In the genomic region with DNA sequence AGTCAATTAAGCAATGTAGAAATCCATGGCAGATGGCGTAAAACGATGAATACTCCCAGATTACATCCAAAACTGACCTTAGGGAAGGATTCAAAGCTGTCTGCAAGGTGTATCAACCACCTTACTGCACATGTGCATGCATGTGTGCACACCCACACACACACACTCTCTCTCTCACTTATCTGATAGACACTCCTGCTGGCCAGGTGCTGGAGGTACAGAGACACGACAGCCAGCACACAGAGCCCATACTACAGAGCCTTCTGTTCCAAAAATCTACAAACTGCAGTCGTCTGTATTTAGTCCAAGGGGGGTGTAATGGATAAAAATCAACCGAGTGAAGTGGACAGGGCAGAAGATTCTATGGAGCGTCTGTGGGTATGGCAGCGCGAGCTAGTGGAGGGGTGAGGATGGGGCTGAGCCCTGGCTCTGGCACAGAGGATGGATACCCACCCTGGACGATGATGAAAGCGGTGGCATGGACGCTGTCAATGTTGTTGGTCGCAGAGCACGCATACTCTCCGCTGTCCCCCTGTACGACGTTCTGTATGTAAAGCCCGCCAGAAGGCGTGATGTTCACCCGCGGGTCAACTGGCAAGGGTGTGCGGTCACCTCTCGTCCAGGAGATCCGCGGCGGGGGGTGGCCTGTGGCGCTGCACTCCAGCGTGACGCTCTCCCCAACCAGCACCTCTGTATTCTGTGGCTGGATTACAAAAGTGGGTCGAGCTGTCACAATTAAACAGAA, we compare ENCODE assay signal across 32 cellular contexts.
A peak's percentile ranks its signal among the peaks of the same experiment; 100 is the strongest.
DNase-seq lines count a peak whose midpoint lies in the region; ATAC-seq, FAIRE-seq and TF ChIP-seq lines count a peak whose summit lies in the region.
"Had no signal": no experiment of that assay in that cellular context is flagged by ENCODE, and none has a peak within 500 bp of the region (broad histone marks: within the 10 kb centered on the region; RNA-seq: fewer than 3 reads in every experiment).

No MANE protein-coding gene starts in this region.

- H2AK5ac ChIP-seq in H1 (ENCODE audit: low read depth, low read length), result no peak overlapping the region
- no peak overlapping the region for H2AK5ac ChIP-seq in neuronal stem cell (ENCODE audit: low read depth, low read length)

- FAIRE-seq in HepG2 (lab: Jason Lieb, UNC) (no peak), H1 (lab: Jason Lieb, UNC) (no peak)
- FAIRE-seq: astrocyte, GM18507, H54, islet of Langerhans, small intestine had no signal

- no peaks in the 10 kb centered on the region for H3K9me3 ChIP-seq in HepG2 (ENCODE audit: low read length)
- H3K9me3 ChIP-seq in right lobe of liver, result no peaks in the 10 kb centered on the region
- H3K9me3 ChIP-seq in H1 (ENCODE audit: insufficient read depth in 2 of 2, low read depth in 1 of 2, low read length in 1 of 2), result no peaks in the 10 kb centered on the region
- H3K9me3 ChIP-seq in neuronal stem cell (replicated peaks in 1 of 2; ENCODE audit: control insufficient read depth in 2 of 2, insufficient read depth in 1 of 2, low read depth in 1 of 2, low read length in 2 of 2), result no peaks in the 10 kb centered on the region
- no peaks in the 10 kb centered on the region for H3K9me3 ChIP-seq in vagina
- H3K9me3 ChIP-seq: BE2C, tibial artery had no signal

- WGBS in HepG2 (ENCODE audit: low lambda C conversion rate), result 47% methylated on average over 21 of the region's 29 CpGs
- WGBS in right lobe of liver (ENCODE audit: insufficient coverage, low coverage, low lambda C conversion rate, missing lambda C conversion rate), result 70% methylated on average over 13 of the region's 29 CpGs
- WGBS in H1 (ENCODE audit: extremely low coverage in 1 of 2, insufficient coverage in 1 of 2, insufficient read length in 1 of 2, insufficient replicate concordance in 2 of 2, low coverage in 1 of 2, low lambda C conversion rate in 2 of 2, missing lambda C conversion rate in 1 of 2), 2 experiments, result 92% methylated on average over 29 of the region's 29 CpGs; no CpG with 5 or more reads in 1 of the 2 experiments
- WGBS in neuronal stem cell (ENCODE audit: extremely low coverage in 2 of 2, insufficient read length in 2 of 2, insufficient replicate concordance in 1 of 2), 2 donors, result no CpG with 5 or more reads among the region's 29 CpGs

- no peak overlapping the region for H3K23ac ChIP-seq in H1 (ENCODE audit: insufficient read length)
- H3K23ac ChIP-seq in neuronal stem cell (ENCODE audit: low read depth, low read length, poor library complexity), result peak overlapping the region; percentile 23

- H2BK20ac ChIP-seq in H1 (ENCODE audit: low read length), result no peak overlapping the region

- no peaks in the 10 kb centered on the region for H3K36me3 ChIP-seq in HepG2 (replicated peaks in 1 of 2; ENCODE audit: control insufficient read depth in 1 of 2, insufficient read depth in 2 of 2, low read length in 2 of 2)
- no peaks in the 10 kb centered on the region for H3K36me3 ChIP-seq in right lobe of liver
- H3K36me3 ChIP-seq in H1 (ENCODE audit: control insufficient read depth in 2 of 4, insufficient read depth in 4 of 4, low read length in 3 of 4), result peaks cover 7 to 38% (median 21%) of the 10 kb centered on the region in 4 experiments
- H3K36me3 ChIP-seq in neuronal stem cell (replicated peaks in 1 of 2; ENCODE audit: control insufficient read depth in 2 of 2, insufficient read depth in 2 of 2, low read length in 2 of 2), result peaks cover 0 to 36% of the 10 kb centered on the region in 2 donors
- peaks cover 0 to 48% of the 10 kb centered on the region in 2 donors for H3K36me3 ChIP-seq in vagina
- H3K36me3 ChIP-seq: BE2C had no signal

- H2BK120ac ChIP-seq in H1 (replicated peaks; ENCODE audit: low read depth, low read length) (no peak overlapping the region), neuronal stem cell (ENCODE audit: low read depth, low read length) (no peak overlapping the region)

- H2AFZ ChIP-seq in HepG2 (ENCODE audit: low read length) (no peak overlapping the region), H1 (ENCODE audit: low read length) (no peak overlapping the region), neuronal stem cell (ENCODE audit: low read length) (no peak overlapping the region)
- H2AFZ ChIP-seq: PC-9 had no signal

- H3K14ac ChIP-seq in H1 (ENCODE audit: insufficient read length) (no peak overlapping the region), neuronal stem cell (ENCODE audit: low read length) (no peak overlapping the region)

- intact Hi-C loops in HepG2 (cut with micrococcal nuclease; ENCODE audit: unreplicated experiment), result no loop called here
- intact Hi-C loops in right lobe of liver (cut with DNase I), result no loop called here
- intact Hi-C loops in vagina (cut with DNase I), result no loop called here

- TF ChIP-seq EP300 in HepG2 (IDR thresholded peaks at IDR 0.05; ENCODE audit: low read depth in 2 of 2, low read length in 2 of 2), result no peak
- no peak for TF ChIP-seq EP300 in HepG2 (CRISPR knock-in tag; IDR thresholded peaks at IDR 0.05; ENCODE audit: borderline replicate concordance)
- no peak for TF ChIP-seq EP300 in H1 (IDR thresholded peaks at IDR 0.05; ENCODE audit: borderline replicate concordance in 1 of 2, low read depth in 2 of 2, low read length in 2 of 2)

- no TSS peak for BruUV-seq in HepG2 (replicated peaks; lab: Mats Ljungman, UMichigan)

- CTCF ChIA-PET in HepG2 (lab: Yijun Ruan, JAX; ENCODE audit: low intra/inter-chr PET ratio, low total read pairs) (no interaction called here), H1 (lab: Charles Lee; ENCODE audit: partially characterized antibody) (interaction anchor here (1.4 to 2.0 kb wide), 3 partner anchors 8 to 85 kb away, joined by 3 to 5 read pairs (median 4); no protein-coding TSS in a partner anchor)

- no peaks in the 10 kb centered on the region for H3K23me2 ChIP-seq in H1 (ENCODE audit: low read depth, low read length)

- no peak overlapping the region for H3K4ac ChIP-seq in H1 (replicated peaks; ENCODE audit: insufficient read length, low read depth, low read length)
- H3K4ac ChIP-seq in neuronal stem cell (ENCODE audit: low read length), result no peak overlapping the region

- H3K79me1 ChIP-seq in H1 (ENCODE audit: low read depth, low read length) (no peaks in the 10 kb centered on the region), neuronal stem cell (ENCODE audit: low read depth, low read length) (no peaks in the 10 kb centered on the region)

- ATAC-seq in HepG2 (peak; percentile 72), right lobe of liver (no peak)
- ATAC-seq: activated CD4-positive, alpha-beta T cell treated with anti-CD3 and anti-CD28 coated beads for 36 hours; activated CD8-positive, alpha-beta T cell treated with anti-CD3 and anti-CD28 coated beads, Interleukin-2, amount 10 ng/mL, durations not matched to agents 7 days and 5 days; CD8-positive, alpha-beta T cell; esophagus mucosa had no signal

- H3K18ac ChIP-seq in H1 (ENCODE audit: extremely low read depth, low read length) (no peak overlapping the region), neuronal stem cell (ENCODE audit: low read length) (no peak overlapping the region)

- no peak overlapping the region for H2BK5ac ChIP-seq in H1 (ENCODE audit: low read depth, low read length)
- H2BK5ac ChIP-seq in neuronal stem cell (ENCODE audit: low read length), result no peak overlapping the region

- no peak overlapping the region for H2BK12ac ChIP-seq in H1 (ENCODE audit: low read depth, low read length)
- H2BK12ac ChIP-seq in neuronal stem cell (ENCODE audit: low read length), result no peak overlapping the region

- H4K5ac ChIP-seq in H1 (ENCODE audit: insufficient read length, low read depth, low read length), result no peak overlapping the region

- H3K4me2 ChIP-seq in HepG2 (ENCODE audit: low read depth, low read length) (no peak overlapping the region), H1 (ENCODE audit: insufficient read depth in 1 of 2, low read depth in 2 of 2, low read length in 2 of 2) (no peak overlapping the region), neuronal stem cell (ENCODE audit: insufficient read depth, low read length, poor library complexity, severe bottlenecking) (no peak overlapping the region)
- H3K4me2 ChIP-seq: PC-9 had no signal

- TF ChIP-seq CTCF in HepG2 (CRISPR knock-in tag; IDR thresholded peaks at IDR 0.05) (no peak), right lobe of liver (IDR thresholded peaks at IDR 0.05) (no peak), H1 (IDR thresholded peaks at IDR 0.05; ENCODE audit: control extremely low read depth in 1 of 3, insufficient read depth in 1 of 3, low read depth in 1 of 3, low read length in 3 of 3) (no peak), vagina (IDR thresholded peaks at IDR 0.05) (no peak), GM13976 (IDR thresholded peaks at IDR 0.05; ENCODE audit: borderline replicate concordance, control extremely low read depth, extremely low read depth, insufficient read depth, missing control alignments) (no peak)

- TF ChIP-seq RAD21 in HepG2 (CRISPR knock-in tag; IDR thresholded peaks at IDR 0.05) (no peak), H1 (IDR thresholded peaks at IDR 0.05 in 1 of 2, conservative IDR thresholded peaks at IDR 0.05 in 1 of 2; ENCODE audit: low read depth in 2 of 2, low read length in 2 of 2) (no peak)

- H3K4me1 ChIP-seq in HepG2 (ENCODE audit: insufficient read depth, low read length) (no peaks in the 10 kb centered on the region), right lobe of liver (no peaks in the 10 kb centered on the region), H1 (replicated peaks in 1 of 4; ENCODE audit: control insufficient read depth in 3 of 4, insufficient read depth in 4 of 4, low read length in 3 of 4) (no peaks in the 10 kb centered on the region), neuronal stem cell (ENCODE audit: control insufficient read depth in 2 of 2, insufficient read depth in 1 of 2, low read depth in 1 of 2, low read length in 2 of 2) (peaks cover 0 to 2% of the 10 kb centered on the region in 2 donors), vagina (no peaks in the 10 kb centered on the region)
- H3K4me1 ChIP-seq: BE2C, tibial artery had no signal

- H3K9ac ChIP-seq in HepG2 (ENCODE audit: insufficient read depth, low read depth, low read length) (no peak overlapping the region), H1 (replicated peaks in 1 of 4; ENCODE audit: extremely low read depth in 1 of 4, low read depth in 3 of 4, low read length in 3 of 4) (no peak overlapping the region), neuronal stem cell (ENCODE audit: low read depth, low read length, poor library complexity) (no peak overlapping the region)

- H3K4me3 ChIP-seq in HepG2 (replicated peaks in 1 of 3; ENCODE audit: insufficient read depth in 1 of 3, low read depth in 2 of 3, low read length in 3 of 3) (no peak overlapping the region), right lobe of liver (no peak overlapping the region), H1 (ENCODE audit: extremely low read depth in 1 of 4, insufficient read depth in 2 of 4, low read depth in 3 of 4, low read length in 4 of 4) (no peak overlapping the region), neuronal stem cell (ENCODE audit: low read length in 2 of 2) (no peak overlapping the region), vagina (no peak overlapping the region)
- H3K4me3 ChIP-seq: PC-9, tibial artery had no signal

- DNase-seq in HepG2 (ENCODE audit: low spot score) (no peak), right lobe of liver (no peak), H1 (ENCODE audit: low read depth in 1 of 2, low spot score in 2 of 2) (peak in 1 of 2 experiments; percentile 38), neuronal stem cell (ENCODE audit: low spot score) (no peak), vagina (ENCODE audit: extremely low spot score in 2 of 2) (peak; percentile 27 to 87), GM13976 (ENCODE audit: low spot score) (no peak), occipital lobe (lab: John Stamatoyannopoulos, UW) (no peak)
- no peak for DNase-seq in activated naive CD4-positive, alpha-beta T cell (lab: John Stamatoyannopoulos, UW)
- DNase-seq: ACHN; activated CD4-positive, alpha-beta T cell treated with anti-CD3 and anti-CD28 coated beads for 36 hours; activated CD8-positive, alpha-beta T cell treated with anti-CD3 and anti-CD28 coated beads, Interleukin-2, amount 10 ng/mL, durations not matched to agents 7 days and 5 days; activated gamma-delta T cell; activated T-cell treated with anti-CD3 and anti-CD28 coated beads, Interleukin-2, amount 50 U/mL, for 24 hours; BE2C; central memory CD4-positive, alpha-beta T cell; cortex of kidney; DMS 273 treated with DMSO at 0.1 percent for 48 hours; midbrain; natural killer cell; NCI-H2081; NCI-H526 treated with DMSO at 0.1 percent for 48 hours; PC-9; SHP77 treated with DMSO at 0.1 percent for 48 hours; small intestine had no signal

- H3K27ac ChIP-seq in HepG2 (ENCODE audit: extremely low read length, insufficient read depth, low read length), result no peak overlapping the region
- H3K27ac ChIP-seq in right lobe of liver, result no peak overlapping the region
- H3K27ac ChIP-seq in H1 (ENCODE audit: low read depth, low read length), result no peak overlapping the region
- no peak overlapping the region for H3K27ac ChIP-seq in neuronal stem cell (replicated peaks; ENCODE audit: low read length)
- H3K27ac ChIP-seq in vagina, result no peak overlapping the region
- H3K27ac ChIP-seq: HL-60, PC-9, tibial artery had no signal

- POLR2A ChIA-PET in HepG2 (lab: Yijun Ruan, JAX), result no interaction called here
- POLR2A ChIA-PET in H1 (lab: Charles Lee; ENCODE audit: partially characterized antibody), result no interaction called here

- TF ChIP-seq POLR2A in HepG2 (IDR thresholded peaks at IDR 0.05; ENCODE audit: insufficient read depth in 1 of 2, low read depth in 2 of 2, low read length in 2 of 2) (no peak), right lobe of liver (IDR thresholded peaks at IDR 0.05) (no peak), H1 (IDR thresholded peaks at IDR 0.05; ENCODE audit: control extremely low read depth in 1 of 2, low read depth in 2 of 2, low read length in 2 of 2) (no peak), vagina (IDR thresholded peaks at IDR 0.05) (no peak)

- H4K20me1 ChIP-seq in HepG2 (ENCODE audit: insufficient read depth, low read length) (no peaks in the 10 kb centered on the region), H1 (replicated peaks in 1 of 2; ENCODE audit: control insufficient read depth in 1 of 2, insufficient read depth in 2 of 2, low read length in 2 of 2) (peaks cover 0 to 10% of the 10 kb centered on the region in 2 experiments)

- in situ Hi-C loops in HepG2 (cut with HindIII; ENCODE audit: extremely low pct_ligation_motif_present, low pct_unique_long_range_greater_than_20kb), result no loop called here
- in situ Hi-C loops in GM13976 (cut with MboI; ENCODE audit: low sequenced_read_pairs, unreplicated experiment), result no loop called here

- H3K56ac ChIP-seq in H1 (replicated peaks; ENCODE audit: insufficient read length, low read depth, low read length), result no peak overlapping the region

- peak overlapping the region; percentile 85; the same call in 1 of the 2 replicates for H4K8ac ChIP-seq in H1 (ENCODE audit: extremely low read depth, insufficient read depth, low read length)
- no peak overlapping the region for H4K8ac ChIP-seq in neuronal stem cell (ENCODE audit: low read depth, low read length)

- H3K27me3 ChIP-seq in HepG2 (ENCODE audit: control insufficient read depth in 1 of 2, insufficient read depth in 2 of 2, low read length in 2 of 2) (peaks cover 8 to 53% of the 10 kb centered on the region in 2 experiments), right lobe of liver (no peaks in the 10 kb centered on the region), H1 (replicated peaks in 1 of 4; ENCODE audit: control insufficient read depth in 3 of 4, extremely low read depth in 1 of 4, insufficient read depth in 3 of 4, low read length in 3 of 4) (no peaks in the 10 kb centered on the region), neuronal stem cell (ENCODE audit: control insufficient read depth in 3 of 3, insufficient read depth in 3 of 3, low read depth in 1 of 3, low read length in 3 of 3) (no peaks in the 10 kb centered on the region), vagina (no peaks in the 10 kb centered on the region)
- H3K27me3 ChIP-seq: BE2C, tibial artery had no signal

- H3K79me2 ChIP-seq in HepG2 (ENCODE audit: insufficient read depth, low read length), result no peaks in the 10 kb centered on the region
- no peaks in the 10 kb centered on the region for H3K79me2 ChIP-seq in H1 (ENCODE audit: control insufficient read depth in 1 of 2, insufficient read depth in 2 of 2, low read length in 2 of 2)

- no peak overlapping the region for H2BK15ac ChIP-seq in H1 (ENCODE audit: low read length)
- H2BK15ac ChIP-seq in neuronal stem cell (ENCODE audit: low read length), result no peak overlapping the region

- H4K91ac ChIP-seq in H1 (replicated peaks; ENCODE audit: insufficient read length, low read length) (no peak overlapping the region), neuronal stem cell (ENCODE audit: low read depth, low read length, poor library complexity) (no peak overlapping the region)

Comparison
In these comparisons a context has a peak if more than half of its experiments do, and no peak if none do; other contexts are left out.
1. DNase-seq: peak in vagina (2 of 2); none in HepG2 (single experiment), right lobe of liver (0 of 3), neuronal stem cell (single experiment), activated naive CD4-positive, alpha-beta T cell (0 of 4), GM13976 (single experiment) and occipital lobe (single experiment).